1 cellular context compared by ENCODE assay signal in the genomic region with DNA sequence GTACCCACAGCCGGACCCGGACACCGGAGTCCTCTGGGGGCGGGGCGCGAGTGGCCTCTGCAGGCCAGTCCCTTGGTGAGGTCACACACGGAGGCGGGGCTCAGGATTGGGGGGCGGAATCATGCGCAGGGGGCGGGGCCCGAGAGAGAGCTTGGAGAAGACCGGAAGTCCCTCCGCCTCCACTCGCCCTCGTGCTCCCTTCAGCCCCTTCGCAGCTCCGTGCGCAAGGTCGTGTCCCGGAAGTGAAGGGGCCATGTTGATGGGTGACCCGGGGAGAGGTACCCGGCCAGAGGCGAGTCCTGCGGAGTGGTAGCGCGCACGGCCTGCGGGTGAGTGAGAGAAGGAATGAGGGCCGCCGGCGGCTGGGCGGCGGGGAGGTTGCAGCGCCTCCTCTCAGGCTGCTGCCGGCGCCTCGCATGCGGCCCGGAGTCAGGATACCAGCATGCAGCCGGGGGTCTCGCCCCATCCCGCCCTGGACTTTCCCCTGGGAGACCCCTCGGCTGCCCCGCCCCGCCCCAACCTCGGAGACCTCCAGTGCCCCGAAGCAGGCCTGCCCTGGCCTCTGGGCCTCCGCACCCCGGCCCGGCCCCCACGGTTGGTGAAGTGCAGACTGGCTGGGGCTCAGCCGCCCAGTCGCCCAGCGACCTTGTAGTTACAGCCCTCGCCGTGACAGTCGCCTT.
TF ChIP-seq lines count a peak whose summit lies in the region.

A gene (plus strand): TSS at position 182 of the 680 bp plus-strand sequence. CDS start 9,005 bp downstream, outside the sequence.

TF ChIP-seq in HepG2, 621 proteins besides CTCF, POLR2A, EP300 and RAD21 (continued from another document and continues in another):
- TF ChIP-seq, protein P1, sequence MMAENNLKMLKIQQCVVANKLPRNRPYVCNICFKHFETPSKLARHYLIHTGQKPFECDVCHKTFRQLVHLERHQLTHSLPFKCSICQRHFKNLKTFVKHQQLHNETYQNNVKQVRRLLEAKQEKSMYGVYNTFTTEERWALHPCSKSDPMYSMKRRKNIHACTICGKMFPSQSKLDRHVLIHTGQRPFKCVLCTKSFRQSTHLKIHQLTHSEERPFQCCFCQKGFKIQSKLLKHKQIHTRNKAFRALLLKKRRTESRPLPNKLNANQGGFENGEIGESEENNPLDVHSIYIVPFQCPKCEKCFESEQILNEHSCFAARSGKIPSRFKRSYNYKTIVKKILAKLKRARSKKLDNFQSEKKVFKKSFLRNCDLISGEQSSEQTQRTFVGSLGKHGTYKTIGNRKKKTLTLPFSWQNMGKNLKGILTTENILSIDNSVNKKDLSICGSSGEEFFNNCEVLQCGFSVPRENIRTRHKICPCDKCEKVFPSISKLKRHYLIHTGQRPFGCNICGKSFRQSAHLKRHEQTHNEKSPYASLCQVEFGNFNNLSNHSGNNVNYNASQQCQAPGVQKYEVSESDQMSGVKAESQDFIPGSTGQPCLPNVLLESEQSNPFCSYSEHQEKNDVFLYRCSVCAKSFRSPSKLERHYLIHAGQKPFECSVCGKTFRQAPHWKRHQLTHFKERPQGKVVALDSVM (CRISPR knock-in tag; IDR thresholded peaks at IDR 0.05): no peak
- peak; percentile 31; the same call in 1 of the 2 replicates for TF ChIP-seq ZIK1 (CRISPR knock-in tag; IDR thresholded peaks at IDR 0.05; ENCODE audit: borderline replicate concordance, low read depth)
- peak; percentile 85 for TF ChIP-seq ZNF143 (CRISPR knock-in tag; IDR thresholded peaks at IDR 0.05)
- TF ChIP-seq ZNF850 (CRISPR knock-in tag; conservative IDR thresholded peaks at IDR 0.05): no peak
- no peak for TF ChIP-seq ZNF382 (CRISPR knock-in tag; IDR thresholded peaks at IDR 0.05; ENCODE audit: borderline replicate concordance)
- TF ChIP-seq, protein P2, sequence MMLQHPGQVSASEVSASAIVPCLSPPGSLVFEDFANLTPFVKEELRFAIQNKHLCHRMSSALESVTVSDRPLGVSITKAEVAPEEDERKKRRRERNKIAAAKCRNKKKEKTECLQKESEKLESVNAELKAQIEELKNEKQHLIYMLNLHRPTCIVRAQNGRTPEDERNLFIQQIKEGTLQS (CRISPR knock-in tag; IDR thresholded peaks at IDR 0.05): no peak
- TF ChIP-seq PHF21A (CRISPR knock-in tag; IDR thresholded peaks at IDR 0.05): peak; percentile 42; the same call in 1 of the 2 replicates
- TF ChIP-seq, protein P3, sequence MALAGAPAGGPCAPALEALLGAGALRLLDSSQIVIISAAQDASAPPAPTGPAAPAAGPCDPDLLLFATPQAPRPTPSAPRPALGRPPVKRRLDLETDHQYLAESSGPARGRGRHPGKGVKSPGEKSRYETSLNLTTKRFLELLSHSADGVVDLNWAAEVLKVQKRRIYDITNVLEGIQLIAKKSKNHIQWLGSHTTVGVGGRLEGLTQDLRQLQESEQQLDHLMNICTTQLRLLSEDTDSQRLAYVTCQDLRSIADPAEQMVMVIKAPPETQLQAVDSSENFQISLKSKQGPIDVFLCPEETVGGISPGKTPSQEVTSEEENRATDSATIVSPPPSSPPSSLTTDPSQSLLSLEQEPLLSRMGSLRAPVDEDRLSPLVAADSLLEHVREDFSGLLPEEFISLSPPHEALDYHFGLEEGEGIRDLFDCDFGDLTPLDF (CRISPR knock-in tag; IDR thresholded peaks at IDR 0.05): no peak; the same call in 1 of the 2 replicates
- peak; percentile 59 for TF ChIP-seq ATF7-NPFF (CRISPR knock-in tag; IDR thresholded peaks at IDR 0.05; ENCODE audit: low read depth)
- TF ChIP-seq ZBTB20 (CRISPR knock-in tag; IDR thresholded peaks at IDR 0.05; ENCODE audit: borderline replicate concordance, low read depth): no peak
- TF ChIP-seq NR3C1 (CRISPR knock-in tag; IDR thresholded peaks at IDR 0.05): no peak
- no peak for TF ChIP-seq RCOR2 (CRISPR knock-in tag; IDR thresholded peaks at IDR 0.05)
- TF ChIP-seq ZNF207 (IDR thresholded peaks at IDR 0.05; ENCODE audit: borderline replicate concordance): no peak
- no peak for TF ChIP-seq NCOR1 (IDR thresholded peaks at IDR 0.05; ENCODE audit: borderline replicate concordance, low read length)
- no peak for TF ChIP-seq ZNF589 (CRISPR knock-in tag; conservative IDR thresholded peaks at IDR 0.05)
- peak; percentile 59; the same call in 1 of the 2 replicates for TF ChIP-seq ZNF547 (CRISPR knock-in tag; IDR thresholded peaks at IDR 0.05)
- peak; percentile 87 for TF ChIP-seq KLF6 (CRISPR knock-in tag; IDR thresholded peaks at IDR 0.05)
- 0 out of 2 replicates have a peak, but pooled peaks have one; percentile 25 for TF ChIP-seq ZNF616 (CRISPR knock-in tag; IDR thresholded peaks at IDR 0.05; ENCODE audit: low read depth)
- TF ChIP-seq JARID2 (CRISPR knock-in tag; IDR thresholded peaks at IDR 0.05; ENCODE audit: insufficient replicate concordance): no peak
- no peak for TF ChIP-seq FOXC1 (CRISPR knock-in tag; IDR thresholded peaks at IDR 0.05; ENCODE audit: borderline replicate concordance)
- TF ChIP-seq, protein P4, sequence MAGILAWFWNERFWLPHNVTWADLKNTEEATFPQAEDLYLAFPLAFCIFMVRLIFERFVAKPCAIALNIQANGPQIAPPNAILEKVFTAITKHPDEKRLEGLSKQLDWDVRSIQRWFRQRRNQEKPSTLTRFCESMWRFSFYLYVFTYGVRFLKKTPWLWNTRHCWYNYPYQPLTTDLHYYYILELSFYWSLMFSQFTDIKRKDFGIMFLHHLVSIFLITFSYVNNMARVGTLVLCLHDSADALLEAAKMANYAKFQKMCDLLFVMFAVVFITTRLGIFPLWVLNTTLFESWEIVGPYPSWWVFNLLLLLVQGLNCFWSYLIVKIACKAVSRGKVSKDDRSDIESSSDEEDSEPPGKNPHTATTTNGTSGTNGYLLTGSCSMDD (CRISPR knock-in tag; IDR thresholded peaks at IDR 0.05): no peak
- peak; percentile 96 for TF ChIP-seq SAP130 (CRISPR knock-in tag; IDR thresholded peaks at IDR 0.05; ENCODE audit: low read depth)
- TF ChIP-seq, protein P5, sequence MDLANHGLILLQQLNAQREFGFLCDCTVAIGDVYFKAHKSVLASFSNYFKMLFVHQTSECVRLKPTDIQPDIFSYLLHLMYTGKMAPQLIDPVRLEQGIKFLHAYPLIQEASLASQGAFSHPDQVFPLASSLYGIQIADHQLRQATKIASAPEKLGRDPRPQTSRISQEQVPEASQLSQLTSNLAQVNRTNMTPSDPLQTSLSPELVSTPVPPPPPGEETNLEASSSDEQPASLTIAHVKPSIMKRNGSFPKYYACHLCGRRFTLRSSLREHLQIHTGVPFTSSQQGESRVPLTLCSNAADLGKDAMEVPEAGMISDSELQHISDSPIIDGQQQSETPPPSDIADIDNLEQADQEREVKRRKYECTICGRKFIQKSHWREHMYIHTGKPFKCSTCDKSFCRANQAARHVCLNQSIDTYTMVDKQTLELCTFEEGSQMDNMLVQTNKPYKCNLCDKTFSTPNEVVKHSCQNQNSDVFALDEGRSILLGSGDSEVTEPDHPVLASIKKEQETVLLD (CRISPR knock-in tag; IDR thresholded peaks at IDR 0.05; ENCODE audit: low read depth): peak; percentile 56; the same call in 1 of the 2 replicates
- no peak for TF ChIP-seq TCF7L2 (IDR thresholded peaks at IDR 0.05; ENCODE audit: low read depth, low read length)
- TF ChIP-seq ZNF33B (CRISPR knock-in tag; IDR thresholded peaks at IDR 0.05): no peak
- no peak for TF ChIP-seq ZNF570 (CRISPR knock-in tag; IDR thresholded peaks at IDR 0.05; ENCODE audit: borderline replicate concordance)
- no peak for TF ChIP-seq TOPORS (CRISPR knock-in tag; IDR thresholded peaks at IDR 0.05)
- no peak for TF ChIP-seq ATF1 (CRISPR knock-in tag; IDR thresholded peaks at IDR 0.05)
- peak; percentile 70 for TF ChIP-seq ZMAT3 (CRISPR knock-in tag; conservative IDR thresholded peaks at IDR 0.05)
- TF ChIP-seq AGO2 (optimal IDR thresholded peaks at IDR 0.05; ENCODE audit: low read depth, low read length): peak; percentile 70
- no peak for TF ChIP-seq ZFYVE20 (CRISPR knock-in tag; IDR thresholded peaks at IDR 0.05; ENCODE audit: borderline replicate concordance, low read depth)
- TF ChIP-seq, protein P6, sequence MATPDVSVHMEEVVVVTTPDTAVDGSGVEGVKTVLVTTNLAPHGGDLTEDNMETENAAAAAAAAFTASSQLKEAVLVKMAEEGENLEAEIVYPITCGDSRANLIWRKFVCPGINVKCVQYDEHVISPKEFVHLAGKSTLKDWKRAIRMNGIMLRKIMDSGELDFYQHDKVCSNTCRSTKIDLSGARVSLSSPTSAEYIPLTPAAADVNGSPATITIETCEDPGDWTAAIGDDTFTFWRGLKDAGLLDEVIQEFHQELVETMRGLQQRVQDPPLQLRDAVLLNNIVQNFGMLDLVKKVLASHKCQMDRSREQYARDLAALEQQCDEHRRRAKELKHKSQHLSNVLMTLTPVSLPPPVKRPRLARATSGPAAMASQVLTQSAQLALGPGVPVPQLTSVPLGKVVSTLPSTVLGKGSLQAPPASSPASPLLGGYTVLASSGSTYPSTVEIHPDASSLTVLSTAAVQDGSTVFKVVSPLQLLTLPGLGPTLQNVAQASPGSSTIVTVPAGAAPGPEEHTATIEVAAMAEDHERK (CRISPR knock-in tag; IDR thresholded peaks at IDR 0.05; ENCODE audit: low read depth): peak; percentile 65
- no peak for TF ChIP-seq SCMH1 (CRISPR knock-in tag; IDR thresholded peaks at IDR 0.05; ENCODE audit: borderline replicate concordance)
- peak; percentile 94; the same call in 1 of the 3 replicates for TF ChIP-seq MXI1 (IDR thresholded peaks at IDR 0.05; ENCODE audit: borderline replicate concordance, low read depth, low read length)
- no peak for TF ChIP-seq FOXM1 (CRISPR knock-in tag; IDR thresholded peaks at IDR 0.05)
- no peak for TF ChIP-seq MTF2 (CRISPR knock-in tag; IDR thresholded peaks at IDR 0.05; ENCODE audit: borderline replicate concordance)
- peak; percentile 61; the same call in 1 of the 2 replicates for TF ChIP-seq RFXAP (CRISPR knock-in tag; IDR thresholded peaks at IDR 0.05; ENCODE audit: borderline replicate concordance)
- TF ChIP-seq, protein P7, sequence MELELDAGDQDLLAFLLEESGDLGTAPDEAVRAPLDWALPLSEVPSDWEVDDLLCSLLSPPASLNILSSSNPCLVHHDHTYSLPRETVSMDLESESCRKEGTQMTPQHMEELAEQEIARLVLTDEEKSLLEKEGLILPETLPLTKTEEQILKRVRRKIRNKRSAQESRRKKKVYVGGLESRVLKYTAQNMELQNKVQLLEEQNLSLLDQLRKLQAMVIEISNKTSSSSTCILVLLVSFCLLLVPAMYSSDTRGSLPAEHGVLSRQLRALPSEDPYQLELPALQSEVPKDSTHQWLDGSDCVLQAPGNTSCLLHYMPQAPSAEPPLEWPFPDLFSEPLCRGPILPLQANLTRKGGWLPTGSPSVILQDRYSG (CRISPR knock-in tag; IDR thresholded peaks at IDR 0.05): no peak
- 0 out of 2 replicates have a peak, but pooled peaks have one; percentile 21 for TF ChIP-seq ZSCAN25 (CRISPR knock-in tag; IDR thresholded peaks at IDR 0.05)
- no peak for TF ChIP-seq ZNF432 (CRISPR knock-in tag; IDR thresholded peaks at IDR 0.05; ENCODE audit: borderline replicate concordance)
- no peak for TF ChIP-seq ZNF30 (CRISPR knock-in tag; IDR thresholded peaks at IDR 0.05)
- peak; percentile 56; the same call in 1 of the 2 replicates for TF ChIP-seq ZNF768 (CRISPR knock-in tag; IDR thresholded peaks at IDR 0.05)
- TF ChIP-seq, protein P8, sequence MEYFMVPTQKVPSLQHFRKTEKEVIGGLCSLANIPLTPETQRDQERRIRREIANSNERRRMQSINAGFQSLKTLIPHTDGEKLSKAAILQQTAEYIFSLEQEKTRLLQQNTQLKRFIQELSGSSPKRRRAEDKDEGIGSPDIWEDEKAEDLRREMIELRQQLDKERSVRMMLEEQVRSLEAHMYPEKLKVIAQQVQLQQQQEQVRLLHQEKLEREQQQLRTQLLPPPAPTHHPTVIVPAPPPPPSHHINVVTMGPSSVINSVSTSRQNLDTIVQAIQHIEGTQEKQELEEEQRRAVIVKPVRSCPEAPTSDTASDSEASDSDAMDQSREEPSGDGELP (IDR thresholded peaks at IDR 0.05; ENCODE audit: borderline replicate concordance, low read depth): peak; percentile 37; the same call in 1 of the 2 replicates
- TF ChIP-seq, protein P9, sequence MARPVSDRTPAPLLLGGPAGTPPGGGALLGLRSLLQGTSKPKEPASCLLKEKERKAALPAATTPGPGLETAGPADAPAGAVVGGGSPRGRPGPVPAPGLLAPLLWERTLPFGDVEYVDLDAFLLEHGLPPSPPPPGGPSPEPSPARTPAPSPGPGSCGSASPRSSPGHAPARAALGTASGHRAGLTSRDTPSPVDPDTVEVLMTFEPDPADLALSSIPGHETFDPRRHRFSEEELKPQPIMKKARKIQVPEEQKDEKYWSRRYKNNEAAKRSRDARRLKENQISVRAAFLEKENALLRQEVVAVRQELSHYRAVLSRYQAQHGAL (CRISPR knock-in tag; IDR thresholded peaks at IDR 0.05; ENCODE audit: not compliant biosample characterization): no peak
- TF ChIP-seq, protein P10, sequence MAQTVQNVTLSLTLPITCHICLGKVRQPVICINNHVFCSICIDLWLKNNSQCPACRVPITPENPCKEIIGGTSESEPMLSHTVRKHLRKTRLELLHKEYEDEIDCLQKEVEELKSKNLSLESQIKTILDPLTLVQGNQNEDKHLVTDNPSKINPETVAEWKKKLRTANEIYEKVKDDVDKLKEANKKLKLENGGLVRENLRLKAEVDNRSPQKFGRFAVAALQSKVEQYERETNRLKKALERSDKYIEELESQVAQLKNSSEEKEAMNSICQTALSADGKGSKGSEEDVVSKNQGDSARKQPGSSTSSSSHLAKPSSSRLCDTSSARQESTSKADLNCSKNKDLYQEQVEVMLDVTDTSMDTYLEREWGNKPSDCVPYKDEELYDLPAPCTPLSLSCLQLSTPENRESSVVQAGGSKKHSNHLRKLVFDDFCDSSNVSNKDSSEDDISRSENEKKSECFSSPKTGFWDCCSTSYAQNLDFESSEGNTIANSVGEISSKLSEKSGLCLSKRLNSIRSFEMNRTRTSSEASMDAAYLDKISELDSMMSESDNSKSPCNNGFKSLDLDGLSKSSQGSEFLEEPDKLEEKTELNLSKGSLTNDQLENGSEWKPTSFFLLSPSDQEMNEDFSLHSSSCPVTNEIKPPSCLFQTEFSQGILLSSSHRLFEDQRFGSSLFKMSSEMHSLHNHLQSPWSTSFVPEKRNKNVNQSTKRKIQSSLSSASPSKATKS (CRISPR knock-in tag; IDR thresholded peaks at IDR 0.05): no peak
- TF ChIP-seq, protein P11, sequence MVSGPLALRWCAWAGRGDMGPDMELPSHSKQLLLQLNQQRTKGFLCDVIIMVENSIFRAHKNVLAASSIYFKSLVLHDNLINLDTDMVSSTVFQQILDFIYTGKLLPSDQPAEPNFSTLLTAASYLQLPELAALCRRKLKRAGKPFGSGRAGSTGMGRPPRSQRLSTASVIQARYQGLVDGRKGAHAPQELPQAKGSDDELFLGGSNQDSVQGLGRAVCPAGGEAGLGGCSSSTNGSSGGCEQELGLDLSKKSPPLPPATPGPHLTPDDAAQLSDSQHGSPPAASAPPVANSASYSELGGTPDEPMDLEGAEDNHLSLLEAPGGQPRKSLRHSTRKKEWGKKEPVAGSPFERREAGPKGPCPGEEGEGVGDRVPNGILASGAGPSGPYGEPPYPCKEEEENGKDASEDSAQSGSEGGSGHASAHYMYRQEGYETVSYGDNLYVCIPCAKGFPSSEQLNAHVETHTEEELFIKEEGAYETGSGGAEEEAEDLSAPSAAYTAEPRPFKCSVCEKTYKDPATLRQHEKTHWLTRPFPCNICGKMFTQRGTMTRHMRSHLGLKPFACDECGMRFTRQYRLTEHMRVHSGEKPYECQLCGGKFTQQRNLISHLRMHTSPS (CRISPR knock-in tag; IDR thresholded peaks at IDR 0.05; ENCODE audit: low read depth): no peak
- peak; percentile 80; the same call in 1 of the 2 replicates for TF ChIP-seq SIN3A (IDR thresholded peaks at IDR 0.05; ENCODE audit: borderline replicate concordance, low read depth, low read length)
- no peak for TF ChIP-seq CCAR2 (optimal IDR thresholded peaks at IDR 0.05; ENCODE audit: low read depth, low read length)
- peak; percentile 84 for TF ChIP-seq SPEN (CRISPR knock-in tag; IDR thresholded peaks at IDR 0.05; ENCODE audit: low read depth)
